Comparison of ENCODE assay signal across 26 cellular contexts in genomic region chr9:94533601-94534000, GRCh38. TPM values are rescaled to one million over a fixed set of nuclear protein-coding genes. Genes with fewer than 3 reads are reported as not detected.
"Had no signal": no experiment of that assay in that cellular context is flagged by ENCODE, and none has a peak within 500 bp of the region (broad histone marks: within the 10 kb centered on the region; RNA-seq: fewer than 3 reads in every experiment).

No MANE protein-coding gene starts in this region.

- H3K4me2 ChIP-seq: smooth muscle cell had no signal

- H3K27ac ChIP-seq: left ventricle myocardium inferior, pancreas, psoas muscle, tibial nerve, upper lobe of right lung had no signal

- ATAC-seq: left cardiac atrium; naive thymus-derived CD4-positive, alpha-beta T cell; natural killer cell treated with Interleukin-12 subunit alpha and Interleukin-12 subunit beta and Interleukin-15 and Interleukin-18, amount 100 ng/mL, for 72 hours; psoas muscle; stimulated activated memory B cell treated with anti-CD40 and anti-IgM and Interleukin-4, amounts not matched to agents 10 μg/mL and 1 μg/mL and 100 μg/mL, for 72 hours; stimulated activated naive CD8-positive, alpha-beta T cell treated with anti-CD3 and anti-CD28 coated beads, Interleukin-15, amount 100 ng/mL, for 72 hours; upper lobe of right lung had no signal

- H3K36me3 ChIP-seq: left ventricle myocardium inferior, pancreas, tibial nerve, upper lobe of right lung had no signal

- DNase-seq: head of caudate nucleus; left cardiac atrium; left ventricle myocardium inferior; mesendoderm; naive thymus-derived CD4-positive, alpha-beta T cell; nucleus accumbens; pancreas; posterior cingulate gyrus; psoas muscle; stimulated activated CD4-positive, alpha-beta T cell treated with anti-CD3 and anti-CD28 coated beads, Interleukin-1b, Interleukin-23, amount 100 ng/mL, for 48 hours; stimulated activated CD4-positive, alpha-beta T cell treated with anti-CD3 and anti-CD28 coated beads, Interleukin-2, amount 100 ng/mL, for 48 hours; stimulated activated CD4-positive, alpha-beta T cell treated with anti-CD3 and anti-CD28 coated beads, Interleukin-4, amount 100 ng/mL, for 4 hours; stimulated activated CD8-positive, alpha-beta memory T cell treated with anti-CD3 and anti-CD28 coated beads, Interleukin-4, amount 100 ng/mL, for 48 hours; stimulated activated naive CD4-positive, alpha-beta T cell treated with Interleukin-2 at 50 U/mL for 16 hours; stimulated activated naive CD8-positive, alpha-beta T cell treated with anti-CD3 and anti-CD28 coated beads, Interleukin-15, amount 100 ng/mL, for 72 hours; substantia nigra; upper lobe of right lung had no signal

- H3K9me3 ChIP-seq: left ventricle myocardium inferior, pancreas, psoas muscle, tibial nerve, upper lobe of right lung had no signal

- H3K4me3 ChIP-seq: left ventricle myocardium inferior, lung, pancreas, psoas muscle, smooth muscle cell, tibial nerve, upper lobe of right lung had no signal

- H3K27me3 ChIP-seq: pancreas, tibial nerve, upper lobe of right lung had no signal

- H3K4me1 ChIP-seq: left ventricle myocardium inferior, psoas muscle, tibial nerve, upper lobe of right lung had no signal

RNA-seq across cellular contexts. Expression of gene PCAT7, which starts 21.3 kb away (rescaled TPM):
- total RNA-seq: left cardiac atrium; left ventricle myocardium inferior; mononuclear cell; myocyte; natural killer cell treated with Interleukin-12 subunit alpha and Interleukin-12 subunit beta and Interleukin-15 and Interleukin-18, amount 100 ng/mL, for 72 hours; skeletal muscle tissue; temporal lobe had no signal
